1 cellular context compared by ENCODE assay signal in the genomic region with DNA sequence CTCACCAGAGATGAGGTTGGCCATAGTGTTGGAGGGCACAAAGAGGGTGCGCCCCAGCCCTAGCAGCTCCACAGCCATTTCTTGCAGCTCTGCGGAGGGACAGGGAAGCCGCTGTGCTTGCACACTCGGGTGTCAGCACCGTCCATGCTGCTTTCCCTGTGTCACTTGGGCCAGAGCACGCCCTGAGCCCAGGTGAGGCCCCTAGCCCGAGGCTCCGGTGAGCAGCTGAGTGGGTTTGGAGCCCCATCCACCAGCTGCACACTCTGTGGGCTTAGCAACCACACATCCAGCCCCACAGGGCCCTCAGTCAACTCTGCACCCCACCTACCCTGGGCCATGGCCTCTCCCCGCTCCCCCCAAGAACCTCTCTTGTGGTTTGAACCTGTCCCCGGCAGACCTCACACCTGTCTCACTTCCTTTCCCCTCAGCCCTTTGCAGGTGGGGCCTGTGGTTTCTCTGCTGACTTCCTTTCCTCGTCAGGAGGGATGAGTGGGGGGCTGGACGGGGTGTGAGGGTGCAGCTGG.
TF ChIP-seq lines count a peak whose summit lies in the region.

No MANE protein-coding gene starts in this region.

TF ChIP-seq in K562, 482 proteins besides CTCF, POLR2A, EP300 and RAD21:
- TF ChIP-seq MBD2 (IDR thresholded peaks at IDR 0.05; ENCODE audit: borderline replicate concordance, low read depth) (no peak), NR2F6 (CRISPR knock-in tag; IDR thresholded peaks at IDR 0.05) (no peak), MCM3 (IDR thresholded peaks at IDR 0.05) (no peak), THRAP3 (IDR thresholded peaks at IDR 0.05; ENCODE audit: borderline replicate concordance) (no peak), SMC3 (conservative IDR thresholded peaks at IDR 0.05; ENCODE audit: insufficient read depth, low read depth, low read length) (no peak), POLR2G (IDR thresholded peaks at IDR 0.05; ENCODE audit: low read depth, low read length) (peak; percentile 48; the same call in 1 of the 2 replicates), RBFOX2 (IDR thresholded peaks at IDR 0.05; ENCODE audit: low read depth, low read length) (no peak), ZNF311 (CRISPR knock-in tag; IDR thresholded peaks at IDR 0.05) (peak; percentile 15; the same call in 1 of the 2 replicates), MIER1 (IDR thresholded peaks at IDR 0.05; ENCODE audit: low read depth) (no peak), RFX7 (CRISPR knock-in tag; IDR thresholded peaks at IDR 0.05) (no peak), DMBX1 (CRISPR knock-in tag; IDR thresholded peaks at IDR 0.05; ENCODE audit: borderline replicate concordance) (0 out of 2 replicates have a peak, but pooled peaks have one; percentile 20), ZFX (CRISPR knock-in tag; IDR thresholded peaks at IDR 0.05) (no peak; the same call in 1 of the 2 replicates), XRCC5 (IDR thresholded peaks at IDR 0.05; ENCODE audit: low read depth, low read length) (no peak), TARDBP (IDR thresholded peaks at IDR 0.05) (no peak), U2AF1 (optimal IDR thresholded peaks at IDR 0.05; ENCODE audit: low read depth, low read length) (no peak), LCOR (CRISPR knock-in tag; IDR thresholded peaks at IDR 0.05) (no peak), NFIX (CRISPR knock-in tag; IDR thresholded peaks at IDR 0.05; ENCODE audit: low read depth) (no peak)
- TF ChIP-seq, protein P1, sequence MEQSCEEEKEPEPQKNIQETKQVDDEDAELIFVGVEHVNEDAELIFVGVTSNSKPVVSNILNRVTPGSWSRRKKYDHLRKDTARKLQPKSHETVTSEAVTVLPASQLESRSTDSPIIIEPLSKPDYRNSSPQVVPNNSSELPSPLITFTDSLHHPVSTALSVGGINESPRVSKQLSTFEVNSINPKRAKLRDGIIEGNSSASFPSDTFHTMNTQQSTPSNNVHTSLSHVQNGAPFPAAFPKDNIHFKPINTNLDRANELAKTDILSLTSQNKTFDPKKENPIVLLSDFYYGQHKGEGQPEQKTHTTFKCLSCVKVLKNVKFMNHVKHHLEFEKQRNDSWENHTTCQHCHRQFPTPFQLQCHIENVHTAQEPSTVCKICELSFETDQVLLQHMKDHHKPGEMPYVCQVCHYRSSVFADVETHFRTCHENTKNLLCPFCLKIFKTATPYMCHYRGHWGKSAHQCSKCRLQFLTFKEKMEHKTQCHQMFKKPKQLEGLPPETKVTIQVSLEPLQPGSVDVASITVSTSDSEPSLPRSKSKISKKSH (CRISPR knock-in tag; IDR thresholded peaks at IDR 0.05) = no peak
- TF ChIP-seq, protein P2, sequence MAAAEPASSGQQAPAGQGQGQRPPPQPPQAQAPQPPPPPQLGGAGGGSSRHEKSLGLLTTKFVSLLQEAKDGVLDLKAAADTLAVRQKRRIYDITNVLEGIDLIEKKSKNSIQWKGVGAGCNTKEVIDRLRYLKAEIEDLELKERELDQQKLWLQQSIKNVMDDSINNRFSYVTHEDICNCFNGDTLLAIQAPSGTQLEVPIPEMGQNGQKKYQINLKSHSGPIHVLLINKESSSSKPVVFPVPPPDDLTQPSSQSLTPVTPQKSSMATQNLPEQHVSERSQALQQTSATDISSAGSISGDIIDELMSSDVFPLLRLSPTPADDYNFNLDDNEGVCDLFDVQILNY (CRISPR knock-in tag; IDR thresholded peaks at IDR 0.05) = no peak
